ENCODE assay signal across 21 cellular contexts in the genomic region with DNA sequence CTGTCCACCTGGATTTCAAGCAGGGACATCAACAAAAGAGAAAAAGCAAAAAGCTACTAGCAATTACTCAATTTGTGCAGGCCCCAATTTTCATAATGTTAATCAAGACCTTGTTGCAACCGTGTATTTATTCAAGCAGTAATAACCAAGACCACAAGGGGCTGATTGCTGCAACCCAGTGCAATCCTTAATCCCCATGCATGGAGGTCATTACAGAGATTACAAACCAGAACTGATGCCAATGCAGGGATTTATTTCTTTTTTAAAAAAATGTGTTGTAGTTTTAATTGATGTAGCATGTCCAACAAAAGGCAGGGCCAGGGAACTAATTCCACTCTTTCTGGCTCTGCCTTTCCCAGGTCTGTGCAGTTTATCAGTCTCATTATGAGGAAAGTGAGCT. TPM values are rescaled to one million over a fixed set of nuclear protein-coding genes. Genes with fewer than 3 reads are reported as not detected.
DNase-seq lines count a peak whose midpoint lies in the region; ATAC-seq and TF ChIP-seq lines count a peak whose summit lies in the region.
"Had no signal": no experiment of that assay in that cellular context is flagged by ENCODE, and none has a peak within 500 bp of the region (broad histone marks: within the 10 kb centered on the region; RNA-seq: fewer than 3 reads in every experiment).

No MANE protein-coding gene starts in this region.

- intact Hi-C loops in sciatic nerve (cut with DNase I) = loop anchor here (10.0 kb wide), 1 partner anchor 605 kb away; the partner anchor contains the start of gene GRIK4

- DNase-seq in NCI-H748 (lab: John Stamatoyannopoulos, UW; ENCODE audit: unreplicated experiment) = peak; percentile 2
- no peak for DNase-seq in NCI-H748 treated with DMSO at 0.1 percent for 48 hours (lab: John Stamatoyannopoulos, UW)
- peak; percentile 34 for DNase-seq in NCI-H526 treated with DMSO at 0.1 percent for 48 hours (lab: John Stamatoyannopoulos, UW)
- no peak for DNase-seq in epithelial cell of proximal tubule (ENCODE audit: low read depth)
- no peak for DNase-seq in sciatic nerve (ENCODE audit: low spot score)
- no peak for DNase-seq in activated naive CD4-positive, alpha-beta T cell (lab: John Stamatoyannopoulos, UW)
- DNase-seq in stimulated activated CD4-positive, alpha-beta T cell treated with anti-CD3 and anti-CD28 coated beads, Interleukin-4, amount 100 ng/mL, for 24 hours = no peak
- DNase-seq: activated CD4-positive, CD25-positive, alpha-beta regulatory T cell; activated CD8-positive, alpha-beta T cell treated with anti-CD3 and anti-CD28 coated beads for 36 hours; activated naive CD4-positive, alpha-beta T cell treated with anti-CD3 and anti-CD28 coated beads, Interleukin-2, amount 50 U/mL, for 16 hours; activated T-cell treated with anti-CD3 and anti-CD28 coated beads, Interleukin-2, amount 50 U/mL, for 4 hours; CD4-positive, CD25-positive, alpha-beta regulatory T cell; gastrocnemius medialis; GOT3; left cardiac atrium; NCI-H2227 treated with DMSO at 0.1 percent for 48 hours; SHP77 treated with DMSO at 0.1 percent for 48 hours; stimulated activated CD4-positive, alpha-beta T cell treated with anti-CD3 and anti-CD28 coated beads, Interleukin-15, amount 100 ng/mL, for 24 hours; stimulated activated naive B cell treated with anti-CD40 and anti-IgM and Interleukin-4, amounts not matched to agents 10 μg/mL and 1 μg/mL and 100 μg/mL, for 72 hours had no signal

- no peak overlapping the region for H3K4me3 ChIP-seq in epithelial cell of proximal tubule (ENCODE audit: low read depth, low read length)
- H3K4me3 ChIP-seq: gastrocnemius medialis, tibial nerve had no signal

- ATAC-seq in sciatic nerve = peak; percentile 61
- no peak for ATAC-seq in HG02840 (IDR thresholded peaks at IDR 0.05; ENCODE audit: low FRiP score, unreplicated experiment)
- ATAC-seq: activated CD8-positive, alpha-beta T cell treated with anti-CD3 and anti-CD28 coated beads for 36 hours; activated T-cell treated with anti-CD3 and anti-CD28 coated beads, Interleukin-2, amount 50 U/mL, for 4 hours; gastrocnemius medialis; stimulated activated naive B cell treated with anti-CD40 and anti-IgM and Interleukin-4, amounts not matched to agents 10 μg/mL and 1 μg/mL and 100 μg/mL, for 72 hours had no signal

- TF ChIP-seq CTCF in epithelial cell of proximal tubule (conservative IDR thresholded peaks at IDR 0.05; ENCODE audit: low read depth, low read length) = peak; percentile 2

RNA-seq across cellular contexts. Expression of gene TECTA, which starts 18.4 kb away (rescaled TPM):
- total RNA-seq in epithelial cell of proximal tubule (0.22 and 0.23 TPM in 2 replicates), sciatic nerve (0.76 TPM)

Comparison
In these comparisons a context has a peak if more than half of its experiments do, and no peak if none do; other contexts are left out.
1. DNase-seq: peak in NCI-H748 (single experiment) and NCI-H526 treated with DMSO at 0.1 percent for 48 hours (single experiment); none in NCI-H748 treated with DMSO at 0.1 percent for 48 hours (single experiment), epithelial cell of proximal tubule (single experiment), sciatic nerve (single experiment), activated naive CD4-positive, alpha-beta T cell (0 of 4) and stimulated activated CD4-positive, alpha-beta T cell treated with anti-CD3 and anti-CD28 coated beads, Interleukin-4, amount 100 ng/mL, for 24 hours (single experiment).